18 cellular contexts compared by ENCODE assay signal in genomic region chr7:28984219-28984618, GRCh38. TPM values are rescaled to one million over a fixed set of nuclear protein-coding genes. Genes with fewer than 3 reads are reported as not detected.
DNase-seq lines count a peak whose midpoint lies in the region; ATAC-seq and TF ChIP-seq lines count a peak whose summit lies in the region.
"Had no signal": no experiment of that assay in that cellular context is flagged by ENCODE, and none has a peak within 500 bp of the region (broad histone marks: within the 10 kb centered on the region; RNA-seq: fewer than 3 reads in every experiment).

No MANE protein-coding gene starts in this region.

- H3K27ac ChIP-seq in breast epithelium: peak overlapping the region; percentile 40 to 46
- H3K27ac ChIP-seq in mesendoderm (ENCODE audit: low read depth, low read length): no peak overlapping the region
- peak overlapping the region; percentile 44 to 54 for H3K27ac ChIP-seq in uterus

- no peak overlapping the region for H2BK5ac ChIP-seq in mesendoderm (ENCODE audit: low read length)

- no peaks in the 10 kb centered on the region for H3K79me2 ChIP-seq in mesendoderm (ENCODE audit: control insufficient read depth, insufficient read depth, low read length)

- H3K9ac ChIP-seq in mesendoderm (ENCODE audit: low read length): no peak overlapping the region

- H3K4ac ChIP-seq in mesendoderm (ENCODE audit: low read depth, low read length): peak overlapping the region; percentile 60

- ATAC-seq in Right ventricle myocardium inferior (no peak), HG03354 (IDR thresholded peaks at IDR 0.05; ENCODE audit: poor library complexity, severe bottlenecking, unreplicated experiment) (no peak)
- ATAC-seq: GM12878; stimulated activated memory B cell treated with anti-CD40 and anti-IgM and Interleukin-4, amounts not matched to agents 10 μg/mL and 1 μg/mL and 100 μg/mL, for 72 hours had no signal

- H3K79me1 ChIP-seq in mesendoderm (ENCODE audit: low read length): no peaks in the 10 kb centered on the region

- no peak overlapping the region for H2AK5ac ChIP-seq in mesendoderm (ENCODE audit: low read length)

- no peak overlapping the region for H4K8ac ChIP-seq in mesendoderm (ENCODE audit: low read depth, low read length)

- intact Hi-C loops in breast epithelium (cut with DNase I; ENCODE audit: low total_unique reads): no loop called here
- intact Hi-C loops in uterus (cut with DNase I; ENCODE audit: low total_unique reads): no loop called here
- intact Hi-C loops in Right ventricle myocardium inferior (cut with DNase I): no loop called here

- H3K36me3 ChIP-seq in breast epithelium: no peaks in the 10 kb centered on the region
- H3K36me3 ChIP-seq in mesendoderm (ENCODE audit: control insufficient read depth, insufficient read depth, low read length): no peaks in the 10 kb centered on the region
- no peaks in the 10 kb centered on the region for H3K36me3 ChIP-seq in uterus

- TF ChIP-seq CTCF in breast epithelium (IDR thresholded peaks at IDR 0.05) (no peak), uterus (IDR thresholded peaks at IDR 0.05) (no peak)

- peak overlapping the region; percentile 64 for H2BK120ac ChIP-seq in mesendoderm (ENCODE audit: low read depth, low read length)

- no peak overlapping the region for H4K5ac ChIP-seq in mesendoderm (ENCODE audit: low read length)

- no peak overlapping the region for H3K56ac ChIP-seq in mesendoderm (ENCODE audit: low read length)

- H2BK15ac ChIP-seq in mesendoderm (replicated peaks; ENCODE audit: low read depth): no peak overlapping the region

- H3K4me1 ChIP-seq in breast epithelium: peaks cover 20 to 41% of the 10 kb centered on the region in 2 donors
- peaks cover 5% of the 10 kb centered on the region for H3K4me1 ChIP-seq in mesendoderm (ENCODE audit: control insufficient read depth, low read depth, low read length)
- peaks cover 5 to 15% of the 10 kb centered on the region in 2 donors for H3K4me1 ChIP-seq in uterus

- no peak overlapping the region for H3K4me3 ChIP-seq in breast epithelium
- no peak overlapping the region for H3K4me3 ChIP-seq in mesendoderm (ENCODE audit: low read length)
- H3K4me3 ChIP-seq in uterus: no peak overlapping the region
- H3K4me3 ChIP-seq: dorsolateral prefrontal cortex, GM12878 had no signal

- H3K9me3 ChIP-seq in breast epithelium: no peaks in the 10 kb centered on the region
- no peaks in the 10 kb centered on the region for H3K9me3 ChIP-seq in uterus

- H3K4me2 ChIP-seq in mesendoderm (ENCODE audit: low read length): no peak overlapping the region

- H3K23ac ChIP-seq in mesendoderm (ENCODE audit: low read length): no peak overlapping the region

- peak overlapping the region; percentile 63 for H3K18ac ChIP-seq in mesendoderm (ENCODE audit: low read length)

- no peak for TF ChIP-seq POLR2A in breast epithelium (IDR thresholded peaks at IDR 0.05)
- no peak for TF ChIP-seq POLR2A in uterus (IDR thresholded peaks at IDR 0.05)

- DNase-seq in SIG-M5 treated with dmso at 0.1 percent for 504 hours (lab: John Stamatoyannopoulos, UW; ENCODE audit: unreplicated experiment): peak; percentile 6
- DNase-seq in SIG-M5 (lab: John Stamatoyannopoulos, UW): no peak
- no peak for DNase-seq in breast epithelium (ENCODE audit: low spot score in 2 of 2)
- DNase-seq in mesendoderm: no peak
- no peak for DNase-seq in uterus
- DNase-seq in Right ventricle myocardium inferior (ENCODE audit: missing footprints): no peak
- no peak for DNase-seq in RKO (ENCODE audit: low spot score)
- DNase-seq: activated CD4-positive, alpha-beta T cell treated with anti-CD3 and anti-CD28 coated beads for 1 hour; GF-D8; NCI-H524; retina; SHP77 treated with DMSO at 0.1 percent for 48 hours had no signal

- H3K27me3 ChIP-seq in breast epithelium: no peaks in the 10 kb centered on the region
- no peaks in the 10 kb centered on the region for H3K27me3 ChIP-seq in mesendoderm (ENCODE audit: insufficient read depth, low read length, poor library complexity)
- H3K27me3 ChIP-seq in uterus: no peaks in the 10 kb centered on the region

RNA-seq across cellular contexts. Expression of gene TRIL, which starts 26.1 kb away (rescaled TPM):
- total RNA-seq in breast epithelium (1 to 10 TPM in 2 of 3 donors, under 1 TPM in 1; 0.48 to 8.3 (median 8.2) TPM), uterus (10 to 100 TPM in 2 of 4 donors, 1 to 10 TPM in 2; 6.2 to 23.5 (median 10.1) TPM), Right ventricle myocardium inferior (2.3 TPM)
- 1.2 TPM for polyA plus RNA-seq in mesendoderm (2013, experiment 1 of 2)
- 1.2 TPM for polyA plus RNA-seq in mesendoderm (2013, experiment 2 of 2)
- total RNA-seq: A172, GM12878 had no signal
- polyA plus RNA-seq: BJ, GM12878 had no signal
